11 cellular contexts compared by ENCODE assay signal in the genomic region with DNA sequence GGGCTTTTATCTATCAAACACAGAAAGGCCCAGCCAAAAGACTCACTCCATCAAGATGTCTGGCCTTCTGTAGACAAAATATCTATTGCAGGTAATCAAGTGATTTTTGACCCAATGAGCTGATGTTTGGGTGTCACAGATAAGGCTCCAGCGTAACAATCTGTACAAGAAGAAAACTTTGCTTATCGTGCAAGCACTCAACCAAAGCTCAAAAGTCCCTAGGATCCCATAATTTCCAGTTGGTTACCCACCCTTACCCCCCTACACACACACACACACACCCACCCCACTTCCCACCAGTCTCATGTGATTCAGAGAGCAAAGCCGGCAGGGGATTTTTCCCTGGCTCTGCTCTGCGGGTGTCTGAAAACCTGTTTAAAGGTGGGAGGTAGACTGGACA. TPM values are rescaled to one million over a fixed set of nuclear protein-coding genes. Genes with fewer than 3 reads are reported as not detected.
DNase-seq lines count a peak whose midpoint lies in the region; ATAC-seq and TF ChIP-seq lines count a peak whose summit lies in the region.
"Had no signal": no experiment of that assay in that cellular context is flagged by ENCODE, and none has a peak within 500 bp of the region (broad histone marks: within the 10 kb centered on the region; RNA-seq: fewer than 3 reads in every experiment).

No MANE protein-coding gene starts in this region.

- no peak for TF ChIP-seq EP300 in upper lobe of left lung (IDR thresholded peaks at IDR 0.05)

- ATAC-seq in memory B cell (ENCODE audit: low read depth) (peak; percentile 8), upper lobe of left lung (ENCODE audit: low FRiP score in 2 of 2) (no peak), HG03139 (IDR thresholded peaks at IDR 0.05; ENCODE audit: unreplicated experiment) (no peak)
- ATAC-seq: GM23338 had no signal

- H3K9me3 ChIP-seq in thyroid gland, result no peaks in the 10 kb centered on the region
- no peaks in the 10 kb centered on the region for H3K9me3 ChIP-seq in upper lobe of left lung
- H3K9me3 ChIP-seq: SJSA1 had no signal

- peaks cover 65% of the 10 kb centered on the region for H3K4me1 Mint-ChIP-seq in activated naive CD4-positive, alpha-beta T cell treated with anti-CD3 and anti-CD28 coated beads, Interleukin-2, amount 50 U/mL, for 24 hours
- peaks cover 53% of the 10 kb centered on the region for H3K4me1 Mint-ChIP-seq in memory B cell

- H3K9me3 Mint-ChIP-seq in activated naive CD4-positive, alpha-beta T cell treated with anti-CD3 and anti-CD28 coated beads, Interleukin-2, amount 50 U/mL, for 24 hours, result no peaks in the 10 kb centered on the region
- H3K9me3 Mint-ChIP-seq in memory B cell, result no peaks in the 10 kb centered on the region
- H3K9me3 Mint-ChIP-seq: GM23338 had no signal

- no peaks in the 10 kb centered on the region for H3K36me3 ChIP-seq in thyroid gland
- peaks cover 0 to 22% (median 5%) of the 10 kb centered on the region in 4 donors for H3K36me3 ChIP-seq in upper lobe of left lung

- TF ChIP-seq POLR2A in thyroid gland (IDR thresholded peaks at IDR 0.05), result no peak
- TF ChIP-seq POLR2A in upper lobe of left lung (IDR thresholded peaks at IDR 0.05), result no peak

- peaks cover 14% of the 10 kb centered on the region for H3K36me3 Mint-ChIP-seq in activated naive CD4-positive, alpha-beta T cell treated with anti-CD3 and anti-CD28 coated beads, Interleukin-2, amount 50 U/mL, for 24 hours
- H3K36me3 Mint-ChIP-seq in memory B cell, result peaks cover 31% of the 10 kb centered on the region

- H3K4me3 ChIP-seq in thyroid gland (replicated peaks in 1 of 3), result no peak overlapping the region
- H3K4me3 ChIP-seq in upper lobe of left lung, result peak overlapping the region in 2 of 4 donors; percentile 29 to 78
- H3K4me3 ChIP-seq: GM23338, SJSA1 had no signal

- H3K27ac ChIP-seq in thyroid gland, result peak overlapping the region in 2 of 3 donors; percentile 6 to 64
- peak overlapping the region in 2 of 4 donors; percentile 23 to 92 for H3K27ac ChIP-seq in upper lobe of left lung
- H3K27ac ChIP-seq: SJSA1 had no signal

- intact Hi-C loops in thyroid gland (cut with DNase I), result loop anchor here (10.0 kb wide), 1 partner anchor 99 kb away; no protein-coding TSS in a partner anchor

- 17 to 25% methylated on average over 4 of the region's 4 CpGs for WGBS in thyroid gland, 2 donors
- WGBS in upper lobe of left lung, 2 donors, result 45 to 56% methylated on average over 4 of the region's 4 CpGs

- TF ChIP-seq CTCF in thyroid gland (IDR thresholded peaks at IDR 0.05) (no peak), upper lobe of left lung (IDR thresholded peaks at IDR 0.05) (no peak)

- no peaks in the 10 kb centered on the region for H3K27me3 ChIP-seq in thyroid gland
- H3K27me3 ChIP-seq in upper lobe of left lung, result no peaks in the 10 kb centered on the region
- H3K27me3 ChIP-seq: SJSA1 had no signal

- DNase-seq in activated effector memory CD4-positive, alpha-beta T cell treated with anti-CD3 and anti-CD28 coated beads, Interleukin-2, amount 50 U/mL, for 16 hours, result peak; percentile 82
- no peak for DNase-seq in activated effector memory CD4-positive, alpha-beta T cell treated with Interleukin-2 at 50 U/mL for 16 hours
- no peak for DNase-seq in memory B cell (ENCODE audit: low spot score in 2 of 2)
- DNase-seq in thyroid gland, result peak; percentile 55 to 57
- DNase-seq in NCI-H446 (lab: John Stamatoyannopoulos, UW), result no peak
- no peak for DNase-seq in upper lobe of left lung
- DNase-seq: NCI-H1930 had no signal

- no peaks in the 10 kb centered on the region for H3K27me3 Mint-ChIP-seq in activated naive CD4-positive, alpha-beta T cell treated with anti-CD3 and anti-CD28 coated beads, Interleukin-2, amount 50 U/mL, for 24 hours
- no peaks in the 10 kb centered on the region for H3K27me3 Mint-ChIP-seq in memory B cell

- peak overlapping the region; percentile 85 for H3K27ac Mint-ChIP-seq in activated naive CD4-positive, alpha-beta T cell treated with anti-CD3 and anti-CD28 coated beads, Interleukin-2, amount 50 U/mL, for 24 hours
- H3K27ac Mint-ChIP-seq in memory B cell, result peak overlapping the region; percentile 5
- H3K27ac Mint-ChIP-seq: GM23338 had no signal

- H3K4me1 ChIP-seq in thyroid gland (peaks cover 14 to 36% of the 10 kb centered on the region in 2 donors), upper lobe of left lung (peaks cover 46 to 84% (median 60%) of the 10 kb centered on the region in 4 donors)

- peak overlapping the region; percentile 87 for H3K4me3 Mint-ChIP-seq in activated naive CD4-positive, alpha-beta T cell treated with anti-CD3 and anti-CD28 coated beads, Interleukin-2, amount 50 U/mL, for 24 hours
- H3K4me3 Mint-ChIP-seq in memory B cell, result peak overlapping the region; percentile 81
- H3K4me3 Mint-ChIP-seq: GM23338 had no signal

RNA-seq across cellular contexts. Expression of gene ITPKB, which starts 5.8 kb away (rescaled TPM):
- total RNA-seq in thyroid gland, result 10 to 100 TPM; 19.1 to 24.0 (median 22.2) TPM
- total RNA-seq in upper lobe of left lung, result 10 to 100 TPM; 19.8 to 62.9 (median 45.8) TPM

Comparison
In these comparisons a context has a peak if more than half of its experiments do, and no peak if none do; other contexts are left out.
1. DNase-seq: peak in activated effector memory CD4-positive, alpha-beta T cell treated with anti-CD3 and anti-CD28 coated beads, Interleukin-2, amount 50 U/mL, for 16 hours (single experiment) and thyroid gland (2 of 2); none in activated effector memory CD4-positive, alpha-beta T cell treated with Interleukin-2 at 50 U/mL for 16 hours (single experiment), memory B cell (0 of 2), NCI-H446 (0 of 2) and upper lobe of left lung (0 of 2).